24 cellular contexts compared by ENCODE assay signal in genomic region chr4:23981328-23981727, GRCh38.
"Had no signal": no experiment of that assay in that cellular context is flagged by ENCODE, and none has a peak within 500 bp of the region (broad histone marks: within the 10 kb centered on the region; RNA-seq: fewer than 3 reads in every experiment).

No MANE protein-coding gene starts in this region.

- H3K27me3 ChIP-seq: esophagus muscularis mucosa, neutrophil, right atrium auricular region, tibial artery, uterus had no signal

- FAIRE-seq: colon, endometrium had no signal

- H3K4me1 Mint-ChIP-seq: activated naive CD8-positive, alpha-beta T cell treated with anti-CD3 and anti-CD28 coated beads, Interleukin-2, amount 50 U/mL, for 24 hours; memory B cell; natural killer cell; T-cell had no signal

- H3K27me3 Mint-ChIP-seq: activated naive CD8-positive, alpha-beta T cell treated with anti-CD3 and anti-CD28 coated beads, Interleukin-2, amount 50 U/mL, for 24 hours; memory B cell had no signal

- H3K36me3 Mint-ChIP-seq: memory B cell, natural killer cell, T-cell had no signal

- H3K4me1 ChIP-seq: left ventricle myocardium inferior, right atrium auricular region, tibial artery, uterus had no signal

- H3K36me3 ChIP-seq: esophagus muscularis mucosa, left ventricle myocardium inferior, neutrophil, right atrium auricular region, tibial artery, uterus had no signal

- H3K27ac Mint-ChIP-seq: activated naive CD4-positive, alpha-beta T cell treated with anti-CD3 and anti-CD28 coated beads for 36 hours; activated naive CD8-positive, alpha-beta T cell treated with anti-CD3 and anti-CD28 coated beads, Interleukin-2, amount 50 U/mL, for 24 hours; activated T-helper 2 cell treated with anti-CD3 and anti-CD28 coated beads, Interferon-gamma antibody, Interleukin-2, Interleukin-4, amounts not matched to agents 10 μg/mL and 5 μg/mL and 100 μg/mL, durations not matched to agents 14 hours and 24 hours and 36 hours; memory B cell; natural killer cell; T-cell had no signal

- H3K9me3 Mint-ChIP-seq: activated naive CD4-positive, alpha-beta T cell treated with anti-CD3 and anti-CD28 coated beads for 36 hours; activated T-helper 2 cell treated with anti-CD3 and anti-CD28 coated beads, Interferon-gamma antibody, Interleukin-2, Interleukin-4, amounts not matched to agents 10 μg/mL and 5 μg/mL and 100 μg/mL, durations not matched to agents 14 hours and 24 hours and 36 hours had no signal

- H3K27ac ChIP-seq: esophagus muscularis mucosa, left ventricle myocardium inferior, neutrophil, right atrium auricular region, tibial artery, uterus had no signal

- H3K4me3 ChIP-seq: esophagus muscularis mucosa, left ventricle myocardium inferior, right atrium auricular region, tibial artery, uterus had no signal

- H3K9me3 ChIP-seq: esophagus muscularis mucosa, left ventricle myocardium inferior, neutrophil, right atrium auricular region, tibial artery, uterus had no signal

- ATAC-seq: activated naive CD8-positive, alpha-beta T cell treated with anti-CD3 and anti-CD28 coated beads, Interleukin-2, amount 50 U/mL, for 24 hours; natural killer cell; T-cell had no signal

- H3K4me3 Mint-ChIP-seq: activated naive CD4-positive, alpha-beta T cell treated with anti-CD3 and anti-CD28 coated beads for 36 hours; activated naive CD8-positive, alpha-beta T cell treated with anti-CD3 and anti-CD28 coated beads, Interleukin-2, amount 50 U/mL, for 24 hours; memory B cell; natural killer cell; T-cell had no signal

- DNase-seq: activated CD4-positive, alpha-beta T cell treated with anti-CD3 and anti-CD28 coated beads for 1 hour; activated CD4-positive, alpha-beta T cell treated with anti-CD3 and anti-CD28 coated beads, Interleukin-2, amount 50 U/mL, for 4 hours; activated naive CD4-positive, alpha-beta T cell treated with anti-CD3 and anti-CD28 coated beads for 36 hours; activated naive CD8-positive, alpha-beta T cell treated with anti-CD3 and anti-CD28 coated beads, Interleukin-2, amount 50 U/mL, for 24 hours; activated T-cell treated with anti-CD3 and anti-CD28 coated beads, Interleukin-2, amount 50 U/mL, for 1 hour; aorta; caudate nucleus; glutamatergic neuron; left ventricle myocardium inferior; natural killer cell; posterior cingulate gyrus; stimulated activated CD4-positive, alpha-beta T cell treated with anti-CD3 and anti-CD28 coated beads, Interleukin-4, amount 100 ng/mL, for 24 hours; stimulated activated naive CD4-positive, alpha-beta T cell; T-cell; T-helper 9 cell; tibial artery; uterus had no signal
